In the genomic region with DNA sequence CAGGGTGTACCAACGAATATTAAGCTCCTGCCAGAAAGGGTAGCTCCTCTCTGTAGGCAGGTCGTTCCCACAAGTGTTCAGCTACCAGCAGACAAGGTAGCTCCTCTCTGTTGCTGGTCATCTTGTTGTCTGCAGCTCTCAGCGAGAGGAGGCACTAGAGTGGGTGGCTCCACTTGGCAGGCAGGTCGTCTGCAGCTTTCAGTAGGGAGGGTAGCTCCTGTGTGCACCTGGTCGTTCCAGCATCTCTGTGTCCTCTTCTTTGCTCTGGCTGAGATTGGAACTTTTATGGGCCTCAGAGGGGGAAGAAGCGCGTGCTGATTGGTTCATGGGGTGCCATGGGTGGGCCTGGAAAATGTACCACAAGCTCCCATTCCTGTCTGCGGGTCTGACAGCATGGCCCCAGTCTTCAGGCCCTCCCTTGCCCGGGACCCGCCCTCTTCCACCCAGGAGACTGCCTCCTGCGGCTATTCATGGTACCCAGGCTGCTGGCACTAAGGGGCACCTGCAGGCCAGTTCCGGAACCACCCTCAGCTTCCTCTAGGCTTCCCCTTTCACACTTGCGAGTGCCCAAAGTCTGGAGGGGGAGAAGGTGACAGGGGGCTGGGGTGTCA, we compare ENCODE assay signal across 1 cellular context.
TF ChIP-seq lines count a peak whose summit lies in the region.

No MANE protein-coding gene starts in this region.

TF ChIP-seq in HepG2, 621 proteins besides CTCF, POLR2A, EP300 and RAD21 (continued from another document):
- TF ChIP-seq, protein P1, sequence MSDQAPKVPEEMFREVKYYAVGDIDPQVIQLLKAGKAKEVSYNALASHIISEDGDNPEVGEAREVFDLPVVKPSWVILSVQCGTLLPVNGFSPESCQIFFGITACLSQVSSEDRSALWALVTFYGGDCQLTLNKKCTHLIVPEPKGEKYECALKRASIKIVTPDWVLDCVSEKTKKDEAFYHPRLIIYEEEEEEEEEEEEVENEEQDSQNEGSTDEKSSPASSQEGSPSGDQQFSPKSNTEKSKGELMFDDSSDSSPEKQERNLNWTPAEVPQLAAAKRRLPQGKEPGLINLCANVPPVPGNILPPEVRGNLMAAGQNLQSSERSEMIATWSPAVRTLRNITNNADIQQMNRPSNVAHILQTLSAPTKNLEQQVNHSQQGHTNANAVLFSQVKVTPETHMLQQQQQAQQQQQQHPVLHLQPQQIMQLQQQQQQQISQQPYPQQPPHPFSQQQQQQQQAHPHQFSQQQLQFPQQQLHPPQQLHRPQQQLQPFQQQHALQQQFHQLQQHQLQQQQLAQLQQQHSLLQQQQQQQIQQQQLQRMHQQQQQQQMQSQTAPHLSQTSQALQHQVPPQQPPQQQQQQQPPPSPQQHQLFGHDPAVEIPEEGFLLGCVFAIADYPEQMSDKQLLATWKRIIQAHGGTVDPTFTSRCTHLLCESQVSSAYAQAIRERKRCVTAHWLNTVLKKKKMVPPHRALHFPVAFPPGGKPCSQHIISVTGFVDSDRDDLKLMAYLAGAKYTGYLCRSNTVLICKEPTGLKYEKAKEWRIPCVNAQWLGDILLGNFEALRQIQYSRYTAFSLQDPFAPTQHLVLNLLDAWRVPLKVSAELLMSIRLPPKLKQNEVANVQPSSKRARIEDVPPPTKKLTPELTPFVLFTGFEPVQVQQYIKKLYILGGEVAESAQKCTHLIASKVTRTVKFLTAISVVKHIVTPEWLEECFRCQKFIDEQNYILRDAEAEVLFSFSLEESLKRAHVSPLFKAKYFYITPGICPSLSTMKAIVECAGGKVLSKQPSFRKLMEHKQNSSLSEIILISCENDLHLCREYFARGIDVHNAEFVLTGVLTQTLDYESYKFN (CRISPR knock-in tag; conservative IDR thresholded peaks at IDR 0.05), result no peak
- TF ChIP-seq ZFP36L2 (CRISPR knock-in tag; IDR thresholded peaks at IDR 0.05), result no peak
